Comparison of ENCODE assay signal across 22 cellular contexts in genomic region chr1:99281109-99281508, GRCh38. TPM values are rescaled to one million over a fixed set of nuclear protein-coding genes. Genes with fewer than 3 reads are reported as not detected.
DNase-seq lines count a peak whose midpoint lies in the region; ATAC-seq, FAIRE-seq and TF ChIP-seq lines count a peak whose summit lies in the region.
"Had no signal": no experiment of that assay in that cellular context is flagged by ENCODE, and none has a peak within 500 bp of the region (broad histone marks: within the 10 kb centered on the region; RNA-seq: fewer than 3 reads in every experiment).

No MANE protein-coding gene starts in this region.

- TF ChIP-seq POLR2A in IMR-90 (IDR thresholded peaks at IDR 0.05; ENCODE audit: low read depth, low read length) = no peak
- TF ChIP-seq POLR2A in HepG2 (IDR thresholded peaks at IDR 0.05; ENCODE audit: insufficient read depth in 1 of 2, low read depth in 2 of 2, low read length in 2 of 2) = no peak

- ATAC-seq in IMR-90 (ENCODE audit: low read depth) = no peak
- ATAC-seq in HepG2 = no peak
- no peak for ATAC-seq in stimulated activated memory B cell treated with anti-CD40 and anti-IgM and Interleukin-4, amounts not matched to agents 10 μg/mL and 1 μg/mL and 100 μg/mL, for 72 hours
- ATAC-seq in upper lobe of right lung = no peak
- ATAC-seq: CD8-positive, alpha-beta T cell; GM12878 had no signal

- H3K27ac Mint-ChIP-seq in stimulated activated memory B cell treated with anti-CD40 and anti-IgM and Interleukin-4, amounts not matched to agents 10 μg/mL and 1 μg/mL and 100 μg/mL, for 72 hours = no peak overlapping the region
- H3K27ac Mint-ChIP-seq: CD4-positive, alpha-beta T cell; CD8-positive, alpha-beta T cell had no signal

- H2AFZ ChIP-seq in IMR-90 (replicated peaks; ENCODE audit: low read length, poor library complexity) (no peak overlapping the region), SK-N-SH (ENCODE audit: low read depth) (no peak overlapping the region), mesenchymal stem cell (ENCODE audit: low read depth, low read length) (no peak overlapping the region), HepG2 (ENCODE audit: low read length) (no peak overlapping the region)

- no peak overlapping the region for H2AK9ac ChIP-seq in IMR-90 (replicated peaks; ENCODE audit: low read depth, low read length, poor library complexity)

- no peaks in the 10 kb centered on the region for H3K4me1 Mint-ChIP-seq in stimulated activated memory B cell treated with anti-CD40 and anti-IgM and Interleukin-4, amounts not matched to agents 10 μg/mL and 1 μg/mL and 100 μg/mL, for 72 hours

- H4K20me1 ChIP-seq in IMR-90 (ENCODE audit: insufficient read depth, low read length) = no peaks in the 10 kb centered on the region
- H4K20me1 ChIP-seq in SK-N-SH (ENCODE audit: insufficient read depth) = no peaks in the 10 kb centered on the region
- H4K20me1 ChIP-seq in HepG2 (ENCODE audit: insufficient read depth, low read length) = no peaks in the 10 kb centered on the region
- H4K20me1 ChIP-seq: BLaER1 treated with 17β-estradiol and CSF1 and Interleukin-3, amounts not matched to agents 10 nM and 100 nM had no signal

- dilution Hi-C loops in IMR-90 (cut with HindIII; ENCODE audit: low sequenced_read_pairs, unreplicated experiment) = no loop called here

- H3K9ac ChIP-seq in IMR-90 (ENCODE audit: low read depth, low read length) (no peak overlapping the region), SK-N-SH (no peak overlapping the region), mesenchymal stem cell (ENCODE audit: low read length) (no peak overlapping the region), HepG2 (ENCODE audit: insufficient read depth, low read depth, low read length) (no peak overlapping the region)
- H3K9ac ChIP-seq: BLaER1 treated with 17β-estradiol and CSF1 and Interleukin-3, amounts not matched to agents 10 nM and 100 nM had no signal

- H3K23ac ChIP-seq in IMR-90 (ENCODE audit: low read depth, low read length) (no peak overlapping the region), mesenchymal stem cell (ENCODE audit: low read length in 2 of 2) (no peak overlapping the region)

- H3K27me3 ChIP-seq in BE2C (no peaks in the 10 kb centered on the region), IMR-90 (ENCODE audit: control insufficient read depth, insufficient read depth, low read length) (no peaks in the 10 kb centered on the region), SK-N-SH (ENCODE audit: insufficient read depth) (no peaks in the 10 kb centered on the region), mesenchymal stem cell (ENCODE audit: control insufficient read depth in 1 of 2, insufficient read depth in 1 of 2, low read length in 2 of 2) (no peaks in the 10 kb centered on the region), HepG2 (ENCODE audit: control insufficient read depth in 1 of 2, insufficient read depth in 2 of 2, low read length in 2 of 2) (no peaks in the 10 kb centered on the region; a peak in 1 of 5 replicates), upper lobe of right lung (no peaks in the 10 kb centered on the region)
- H3K27me3 ChIP-seq: BLaER1 treated with 17β-estradiol and CSF1 and Interleukin-3, amounts not matched to agents 10 nM and 100 nM had no signal

- no peak for TF ChIP-seq RAD21 in IMR-90 (IDR thresholded peaks at IDR 0.05; ENCODE audit: low read length)
- TF ChIP-seq RAD21 in SK-N-SH (IDR thresholded peaks at IDR 0.05; ENCODE audit: low read length) = no peak; the same call in 1 of the 2 replicates
- TF ChIP-seq RAD21 in HepG2 (CRISPR knock-in tag; IDR thresholded peaks at IDR 0.05) = no peak

- no peaks in the 10 kb centered on the region for H3K27me3 Mint-ChIP-seq in stimulated activated memory B cell treated with anti-CD40 and anti-IgM and Interleukin-4, amounts not matched to agents 10 μg/mL and 1 μg/mL and 100 μg/mL, for 72 hours
- H3K27me3 Mint-ChIP-seq: CD4-positive, alpha-beta T cell had no signal

- no peaks in the 10 kb centered on the region for H3K36me3 ChIP-seq in BE2C
- no peaks in the 10 kb centered on the region for H3K36me3 ChIP-seq in IMR-90 (ENCODE audit: control insufficient read depth, insufficient read depth, low read length)
- H3K36me3 ChIP-seq in SK-N-SH (replicated peaks in 1 of 2; ENCODE audit: control insufficient read depth in 1 of 2, insufficient read depth in 2 of 2, low read length in 1 of 2) = peaks cover 0 to 2% of the 10 kb centered on the region in 2 experiments
- H3K36me3 ChIP-seq in mesenchymal stem cell (ENCODE audit: control insufficient read depth in 1 of 2, insufficient read depth in 2 of 2, low read depth in 1 of 2, low read length in 2 of 2) = no peaks in the 10 kb centered on the region
- no peaks in the 10 kb centered on the region for H3K36me3 ChIP-seq in HepG2 (replicated peaks in 1 of 2; ENCODE audit: control insufficient read depth in 1 of 2, insufficient read depth in 2 of 2, low read length in 2 of 2)
- H3K36me3 ChIP-seq in upper lobe of right lung = no peaks in the 10 kb centered on the region
- H3K36me3 ChIP-seq: BLaER1 treated with 17β-estradiol and CSF1 and Interleukin-3, amounts not matched to agents 10 nM and 100 nM had no signal

- H3K14ac ChIP-seq in IMR-90 (replicated peaks; ENCODE audit: low read depth, low read length) (no peak overlapping the region), mesenchymal stem cell (ENCODE audit: low read length in 2 of 2) (no peak overlapping the region)

- H2BK12ac ChIP-seq in mesenchymal stem cell (ENCODE audit: low read length in 2 of 2) = no peak overlapping the region

- H4K5ac ChIP-seq in IMR-90 (ENCODE audit: low read depth, low read length) = no peak overlapping the region

- FAIRE-seq in HepG2 (lab: Jason Lieb, UNC) = no peak
- FAIRE-seq: A204.1, G401.6, GM12878, GM12892, GM18507 had no signal

- H3K4me1 ChIP-seq in BE2C (peaks cover 17% of the 10 kb centered on the region), IMR-90 (ENCODE audit: control insufficient read depth, insufficient read depth, low read length) (peaks cover 2% of the 10 kb centered on the region; the same call in 1 of the 2 replicates), SK-N-SH (ENCODE audit: control insufficient read depth in 1 of 2, insufficient read depth in 2 of 2, low read depth in 1 of 2, low read length in 1 of 2) (peaks cover 0 to 31% of the 10 kb centered on the region in 2 experiments; a peak in 2 of 4 replicates), mesenchymal stem cell (ENCODE audit: control insufficient read depth, insufficient read depth, low read depth, low read length) (no peaks in the 10 kb centered on the region), HepG2 (ENCODE audit: insufficient read depth, low read length) (peaks cover 12% of the 10 kb centered on the region), upper lobe of right lung (no peaks in the 10 kb centered on the region)
- H3K4me1 ChIP-seq: BLaER1 treated with 17β-estradiol and CSF1 and Interleukin-3, amounts not matched to agents 10 nM and 100 nM; Caco-2 had no signal

- H2BK15ac ChIP-seq in IMR-90 (ENCODE audit: low read depth, low read length) = no peak overlapping the region
- H2BK15ac ChIP-seq in mesenchymal stem cell (ENCODE audit: low read depth, poor library complexity, severe bottlenecking) = no peak overlapping the region

- TF ChIP-seq EP300 in SK-N-SH (IDR thresholded peaks at IDR 0.05; ENCODE audit: borderline replicate concordance in 1 of 2, low read depth in 1 of 2, low read length in 1 of 2) (peak in 1 of 2 experiments; percentile 99; a peak in 2 of 4 replicates), HepG2 (IDR thresholded peaks at IDR 0.05; ENCODE audit: low read depth in 2 of 2, low read length in 2 of 2) (no peak), HepG2 (CRISPR knock-in tag; IDR thresholded peaks at IDR 0.05; ENCODE audit: borderline replicate concordance) (no peak)

- H3K4me2 ChIP-seq in IMR-90 (ENCODE audit: low read depth, low read length) = no peak overlapping the region
- no peak overlapping the region for H3K4me2 ChIP-seq in SK-N-SH
- no peak overlapping the region for H3K4me2 ChIP-seq in mesenchymal stem cell (ENCODE audit: low read length, poor library complexity, severe bottlenecking)
- H3K4me2 ChIP-seq in HepG2 (ENCODE audit: low read depth, low read length) = no peak overlapping the region
- H3K4me2 ChIP-seq: BLaER1 treated with 17β-estradiol and CSF1 and Interleukin-3, amounts not matched to agents 10 nM and 100 nM had no signal

- H3K56ac ChIP-seq in IMR-90 (ENCODE audit: extremely low read depth, insufficient read depth, low read length) = no peak overlapping the region

- peaks cover 2% of the 10 kb centered on the region; the same call in 1 of the 2 replicates for H3K9me1 ChIP-seq in IMR-90 (ENCODE audit: insufficient read depth, low read length)

- no peak overlapping the region for H2BK120ac ChIP-seq in IMR-90 (ENCODE audit: low read depth, low read length)
- H2BK120ac ChIP-seq in mesenchymal stem cell (ENCODE audit: low read depth, low read length) = no peak overlapping the region

- H3K9me3 ChIP-seq in BE2C (no peaks in the 10 kb centered on the region), IMR-90 (ENCODE audit: control insufficient read depth, insufficient read depth, low read length) (no peaks in the 10 kb centered on the region), SK-N-SH (no peaks in the 10 kb centered on the region), mesenchymal stem cell (ENCODE audit: control insufficient read depth, low read length) (peaks cover 3% of the 10 kb centered on the region), HepG2 (ENCODE audit: low read length) (no peaks in the 10 kb centered on the region), upper lobe of right lung (no peaks in the 10 kb centered on the region)
- H3K9me3 ChIP-seq: BLaER1 treated with 17β-estradiol and CSF1 and Interleukin-3, amounts not matched to agents 10 nM and 100 nM; Caco-2 had no signal

- no peak overlapping the region for H2BK20ac ChIP-seq in IMR-90 (ENCODE audit: low read depth, low read length)

- no peaks in the 10 kb centered on the region for H3K79me2 ChIP-seq in SK-N-SH (ENCODE audit: insufficient read depth)
- no peaks in the 10 kb centered on the region for H3K79me2 ChIP-seq in HepG2 (ENCODE audit: insufficient read depth, low read length)

- no peak overlapping the region for H4K91ac ChIP-seq in IMR-90 (ENCODE audit: insufficient read depth, low read depth, low read length)
- no peak overlapping the region for H4K91ac ChIP-seq in mesenchymal stem cell (ENCODE audit: low read length)

- H3K9me2 ChIP-seq in SK-N-SH = no peaks in the 10 kb centered on the region

- H3K4ac ChIP-seq in IMR-90 (ENCODE audit: low read depth, low read length) (no peak overlapping the region), mesenchymal stem cell (ENCODE audit: low read depth in 1 of 2, low read length in 2 of 2) (no peak overlapping the region)

- CTCF ChIA-PET in IMR-90 (lab: Yijun Ruan, JAX) (no interaction called here), SK-N-SH (lab: Yijun Ruan, JAX) (interaction anchor here (1.1 to 1.3 kb wide), 3 partner anchors 26 to 105 kb away, joined by 3 read pairs; no protein-coding TSS in a partner anchor), HepG2 (lab: Yijun Ruan, JAX; ENCODE audit: low intra/inter-chr PET ratio, low total read pairs) (no interaction called here)

- H3F3A ChIP-seq in SK-N-SH (replicated peaks; ENCODE audit: insufficient read depth) = no peaks in the 10 kb centered on the region

- H3K27ac ChIP-seq in IMR-90 (ENCODE audit: insufficient read depth, low read length) = no peak overlapping the region
- peak overlapping the region in 1 of 2 experiments; percentile 99; a peak in 2 of 4 replicates for H3K27ac ChIP-seq in SK-N-SH (ENCODE audit: low read depth in 2 of 2, low read length in 1 of 2)
- H3K27ac ChIP-seq in mesenchymal stem cell (ENCODE audit: low read length, poor library complexity, severe bottlenecking) = no peak overlapping the region
- H3K27ac ChIP-seq in HepG2 (ENCODE audit: extremely low read length, insufficient read depth, low read length) = no peak overlapping the region
- no peak overlapping the region for H3K27ac ChIP-seq in upper lobe of right lung
- H3K27ac ChIP-seq: BLaER1 treated with 17β-estradiol and CSF1 and Interleukin-3, amounts not matched to agents 10 nM and 100 nM; C4-2B had no signal

- intact Hi-C loops in IMR-90 (cut with micrococcal nuclease) (no loop called here), HepG2 (cut with micrococcal nuclease; ENCODE audit: unreplicated experiment) (no loop called here), upper lobe of right lung (cut with DNase I) (no loop called here)

- DNase-seq in BE2C (peak; percentile 28), IMR-90 (no peak), SK-N-SH (peak; percentile 34), mesenchymal stem cell (peak; percentile 16), HepG2 (ENCODE audit: low spot score) (no peak), upper lobe of right lung (no peak)
- DNase-seq: 8988T; ACHN; Caco-2; Calu3; CD4-positive, alpha-beta T cell; CD8-positive, alpha-beta T cell; DMS79 treated with DMSO at 0.1 percent for 48 hours had no signal

- H3K18ac ChIP-seq in IMR-90 (ENCODE audit: low read depth, low read length) (peak overlapping the region; percentile 38; the same call in 1 of the 2 replicates), mesenchymal stem cell (ENCODE audit: low read depth in 1 of 2, low read length in 2 of 2) (no peak overlapping the region)

- no peak overlapping the region for H2AK5ac ChIP-seq in IMR-90 (ENCODE audit: low read depth, low read length)
- H2AK5ac ChIP-seq in mesenchymal stem cell (ENCODE audit: low read length, severe bottlenecking) = no peak overlapping the region

- peaks cover 4% of the 10 kb centered on the region for H3K9me3 Mint-ChIP-seq in stimulated activated memory B cell treated with anti-CD40 and anti-IgM and Interleukin-4, amounts not matched to agents 10 μg/mL and 1 μg/mL and 100 μg/mL, for 72 hours
- H3K9me3 Mint-ChIP-seq: CD4-positive, alpha-beta T cell; CD8-positive, alpha-beta T cell had no signal

- no peak overlapping the region for H3K4me3 Mint-ChIP-seq in stimulated activated memory B cell treated with anti-CD40 and anti-IgM and Interleukin-4, amounts not matched to agents 10 μg/mL and 1 μg/mL and 100 μg/mL, for 72 hours
- H3K4me3 Mint-ChIP-seq: CD4-positive, alpha-beta T cell; CD8-positive, alpha-beta T cell had no signal

- H4K8ac ChIP-seq in IMR-90 (ENCODE audit: low read depth in 2 of 2, low read length in 2 of 2) (no peak overlapping the region), mesenchymal stem cell (ENCODE audit: low read length) (no peak overlapping the region)

- TF ChIP-seq CTCF in BE2C (IDR thresholded peaks at IDR 0.05; ENCODE audit: low read depth, low read length) (no peak), IMR-90 (conservative IDR thresholded peaks at IDR 0.05; ENCODE audit: low read depth, low read length) (no peak), SK-N-SH (IDR thresholded peaks at IDR 0.05) (no peak), HepG2 (CRISPR knock-in tag; IDR thresholded peaks at IDR 0.05) (no peak), upper lobe of right lung (IDR thresholded peaks at IDR 0.05) (no peak)

- POLR2A ChIA-PET in IMR-90 (lab: Charles Lee; ENCODE audit: unreplicated experiment) (no interaction called here), SK-N-SH (lab: Yijun Ruan, JAX) (interaction anchor here (1.4 kb wide), 1 partner anchor 53 kb away, joined by 4 read pairs; no protein-coding TSS in a partner anchor), HepG2 (lab: Yijun Ruan, JAX) (no interaction called here)

- no peaks in the 10 kb centered on the region for H3K79me1 ChIP-seq in IMR-90 (ENCODE audit: low read depth in 1 of 2, low read length in 2 of 2)
- H3K79me1 ChIP-seq in mesenchymal stem cell (replicated peaks; ENCODE audit: low read length, poor library complexity, severe bottlenecking) = no peaks in the 10 kb centered on the region

- no TSS peak for BruUV-seq in IMR-90 (replicated peaks; lab: Mats Ljungman, UMichigan)
- BruUV-seq in HepG2 (replicated peaks; lab: Mats Ljungman, UMichigan) = no TSS peak

- in situ Hi-C loops in IMR-90 (cut with MboI; ENCODE audit: low sequenced_read_pairs) (no loop called here), HepG2 (cut with HindIII; ENCODE audit: extremely low pct_ligation_motif_present, low pct_unique_long_range_greater_than_20kb) (no loop called here)

- H3K36me3 Mint-ChIP-seq in stimulated activated memory B cell treated with anti-CD40 and anti-IgM and Interleukin-4, amounts not matched to agents 10 μg/mL and 1 μg/mL and 100 μg/mL, for 72 hours = no peaks in the 10 kb centered on the region
- H3K36me3 Mint-ChIP-seq: CD8-positive, alpha-beta T cell had no signal

- H2BK5ac ChIP-seq in IMR-90 (ENCODE audit: low read depth, low read length, poor library complexity, severe bottlenecking) (no peak overlapping the region), mesenchymal stem cell (ENCODE audit: low read depth, low read length, poor library complexity, severe bottlenecking) (no peak overlapping the region)

- no peak overlapping the region for H3K4me3 ChIP-seq in BE2C (ENCODE audit: low read depth, low read length)
- H3K4me3 ChIP-seq in IMR-90 (ENCODE audit: insufficient read depth, low read depth, low read length) = no peak overlapping the region
- no peak overlapping the region for H3K4me3 ChIP-seq in SK-N-SH (ENCODE audit: low read depth in 2 of 2, low read length in 1 of 2)
- H3K4me3 ChIP-seq in mesenchymal stem cell (ENCODE audit: insufficient read depth in 1 of 2, low read depth in 1 of 2, low read length in 2 of 2) = no peak overlapping the region
- H3K4me3 ChIP-seq in HepG2 (replicated peaks in 1 of 3; ENCODE audit: insufficient read depth in 1 of 3, low read depth in 2 of 3, low read length in 3 of 3) = no peak overlapping the region
- no peak overlapping the region for H3K4me3 ChIP-seq in upper lobe of right lung
- H3K4me3 ChIP-seq: BLaER1 treated with 17β-estradiol and CSF1 and Interleukin-3, amounts not matched to agents 10 nM and 100 nM; GM12878 had no signal

RNA-seq across cellular contexts. Expression of gene PLPPR4, which starts 16.8 kb away (rescaled TPM):
- polyA plus RNA-seq in BE2C (2012; ENCODE audit: insufficient read depth, insufficient read length, low read depth) = 32.1 TPM
- 6.4 and 7.0 TPM in 2 replicates for total RNA-seq in IMR-90 (2012; rRNA removed)
- 3.9 and 4.5 TPM in 2 replicates for polyA plus RNA-seq in IMR-90 (2012; rRNA removed)
- polyA plus RNA-seq in IMR-90 (2012; cell fraction: cytosol; rRNA removed) = 1.6 and 1.7 TPM in 2 replicates
- polyA plus RNA-seq in IMR-90 (2012; cell fraction: nucleus; rRNA removed; ENCODE audit: low replicate concordance) = 2.9 and 9.0 TPM in 2 replicates
- 0.61 and 2.1 TPM in 2 replicates for polyA plus RNA-seq in SK-N-SH (2012; rRNA removed)
- polyA plus RNA-seq in SK-N-SH (2012; cell fraction: cytosol; rRNA removed) = 2.0 and 4.0 TPM in 2 replicates
- polyA plus RNA-seq in SK-N-SH (2012; cell fraction: nucleus; rRNA removed) = 2.9 and 3.6 TPM in 2 replicates
- 1.7 TPM for polyA plus RNA-seq in mesenchymal stem cell (2013, experiment 1 of 2)
- 1.6 TPM for polyA plus RNA-seq in mesenchymal stem cell (2013, experiment 2 of 2)
- not detected in 2 replicates for total RNA-seq in HepG2 (2016; rRNA removed; fragmentation: Illumina TruSeq; extraction: Trizol)
- total RNA-seq in HepG2 (2016; cell fraction: cytosol; rRNA removed; fragmentation: Illumina TruSeq; extraction: Trizol; ENCODE audit: low read depth) = not detected in 2 replicates
- total RNA-seq in HepG2 (2016; cell fraction: insoluble cytoplasmic fraction; rRNA removed; fragmentation: Illumina TruSeq; extraction: Trizol) = not detected in 2 replicates
- total RNA-seq in HepG2 (2016; cell fraction: membrane; rRNA removed; fragmentation: Illumina TruSeq; extraction: Trizol) = not detected in 2 replicates
- not detected in 2 replicates for total RNA-seq in HepG2 (2016; cell fraction: nucleus; rRNA removed; fragmentation: Illumina TruSeq; extraction: Trizol)
- not detected in 2 replicates for polyA plus RNA-seq in HepG2 (2011; rRNA removed)
- not detected in 2 replicates for polyA plus RNA-seq in HepG2 (2011; cell fraction: cytosol; rRNA removed)
- polyA plus RNA-seq in HepG2 (2011; cell fraction: nucleus; rRNA removed) = not detected in 2 replicates
- not detected in 2 replicates for polyA plus RNA-seq in HepG2 (2012)
- polyA plus RNA-seq in HepG2 (2016; cell fraction: cytosol; fragmentation: Illumina TruSeq; extraction: Trizol; ENCODE audit: low read depth) = not detected in 2 replicates
- not detected in 2 replicates for polyA plus RNA-seq in HepG2 (2016; cell fraction: insoluble cytoplasmic fraction; fragmentation: Illumina TruSeq; extraction: Trizol; ENCODE audit: low read depth)
- polyA plus RNA-seq in HepG2 (2016; cell fraction: membrane; fragmentation: Illumina TruSeq; extraction: Trizol; ENCODE audit: low read depth) = not detected in 2 replicates
- polyA plus RNA-seq in HepG2 (2016; cell fraction: nucleus; fragmentation: Illumina TruSeq; extraction: Trizol; ENCODE audit: insufficient read depth, low read depth) = not detected in 2 replicates
- polyA minus RNA-seq in HepG2 (2011; rRNA and poly(A)+ RNA removed; ENCODE audit: low replicate concordance) = not detected in 2 replicates
- not detected in 2 replicates for polyA minus RNA-seq in HepG2 (2011; cell fraction: cytosol; rRNA and poly(A)+ RNA removed)
- not detected in 2 replicates for polyA minus RNA-seq in HepG2 (2011; cell fraction: nucleus; rRNA and poly(A)+ RNA removed)
- total RNA-seq in upper lobe of right lung = 3.0 TPM
- total RNA-seq: A673; Caco-2; CD4-positive, alpha-beta T cell; CD8-positive, alpha-beta T cell; GM12878 had no signal
- polyA plus RNA-seq: GM12878 had no signal

Comparison
In these comparisons a context has a peak if more than half of its experiments do, and no peak if none do; other contexts are left out.
1. DNase-seq: peak in BE2C (single experiment), SK-N-SH (single experiment) and mesenchymal stem cell (single experiment); none in IMR-90 (single experiment), HepG2 (single experiment) and upper lobe of right lung (single experiment).